Comparison of ENCODE assay signal across 8 cellular contexts in the genomic region with DNA sequence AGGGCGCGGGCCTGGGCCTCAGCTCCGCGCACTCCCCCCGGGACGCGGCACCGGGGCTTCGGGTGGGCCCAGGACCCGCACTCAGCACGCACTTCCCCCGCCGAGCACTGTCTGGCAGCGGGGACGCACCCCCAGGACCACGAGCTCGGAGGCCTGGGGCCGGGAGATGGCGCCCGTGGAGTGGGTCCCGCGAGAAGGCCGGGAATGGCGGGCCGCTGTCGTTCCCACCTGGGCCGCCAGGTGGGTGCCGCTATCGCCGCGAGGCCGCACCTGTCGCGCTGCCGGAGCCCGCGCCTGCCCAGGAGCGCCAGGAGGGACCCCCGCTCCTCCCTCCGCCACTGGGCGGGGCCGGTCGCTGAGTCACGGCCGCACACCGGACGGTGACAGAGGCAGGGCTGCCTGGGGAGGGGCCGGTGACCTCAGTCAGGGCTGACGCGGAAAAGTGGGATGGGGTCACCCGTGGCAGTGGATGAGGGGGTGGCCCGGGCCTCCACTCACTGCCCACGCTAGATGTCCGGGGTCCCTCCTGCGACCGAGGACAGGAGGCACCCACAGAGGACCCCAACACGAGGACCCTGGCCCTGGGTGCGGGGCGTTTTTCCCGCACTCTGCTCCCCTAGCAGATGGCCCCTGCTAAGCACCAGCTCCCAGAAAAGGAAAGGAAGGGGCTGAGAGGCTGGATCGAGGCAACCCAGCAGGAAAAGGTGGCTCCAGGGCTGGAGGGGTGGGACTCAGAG. TPM values are rescaled to one million over a fixed set of nuclear protein-coding genes. Genes with fewer than 3 reads are reported as not detected.
DNase-seq lines count a peak whose midpoint lies in the region; ATAC-seq and TF ChIP-seq lines count a peak whose summit lies in the region.

No MANE protein-coding gene starts in this region.

- H2AK5ac ChIP-seq in H9 (ENCODE audit: insufficient read length, low read length) = no peak overlapping the region

- no peak overlapping the region for H2BK15ac ChIP-seq in H9 (ENCODE audit: low read depth, low read length)

- H3K27me3 ChIP-seq in AG04450 (ENCODE audit: control insufficient read depth, insufficient read depth, low read length) (peaks cover 2% of the 10 kb centered on the region), H9 (ENCODE audit: insufficient read depth, low read length) (no peaks in the 10 kb centered on the region; the same call in 1 of the 2 replicates), WERI-Rb-1 (ENCODE audit: insufficient read depth, low read depth, severe bottlenecking) (no peaks in the 10 kb centered on the region), colonic mucosa (no peaks in the 10 kb centered on the region), lung (ENCODE audit: control insufficient read depth, insufficient read depth) (no peaks in the 10 kb centered on the region)

- no peaks in the 10 kb centered on the region; the same call in 1 of the 2 replicates for H3K36me3 ChIP-seq in WERI-Rb-1
- no peaks in the 10 kb centered on the region for H3K36me3 ChIP-seq in colonic mucosa
- no peaks in the 10 kb centered on the region for H3K36me3 ChIP-seq in lung (ENCODE audit: control insufficient read depth in 2 of 2, insufficient read depth in 2 of 2, low read length in 2 of 2)

- no peaks in the 10 kb centered on the region for H4K20me1 ChIP-seq in H9 (ENCODE audit: control insufficient read depth, insufficient read depth, insufficient read length)

- no peak overlapping the region for H3K56ac ChIP-seq in H9 (ENCODE audit: insufficient read length, low read depth, low read length)

- H3K79me2 ChIP-seq in H9 (ENCODE audit: insufficient read depth, low read length) = peaks cover 7% of the 10 kb centered on the region; the same call in 1 of the 2 replicates

- H3K4ac ChIP-seq in H9 (ENCODE audit: low read depth, low read length) = no peak overlapping the region

- H3K27ac ChIP-seq in AG04450 (ENCODE audit: low read depth, low read length) = no peak overlapping the region
- no peak overlapping the region for H3K27ac ChIP-seq in H9 (ENCODE audit: insufficient read length, low read depth, low read length)
- H3K27ac ChIP-seq in WERI-Rb-1 = peak overlapping the region; percentile 59
- peak overlapping the region; percentile 82 for H3K27ac ChIP-seq in colonic mucosa
- H3K27ac ChIP-seq in lung (ENCODE audit: low read depth in 1 of 2, low read length in 1 of 2) = peak overlapping the region; percentile 41 to 69

- POLR2A ChIA-PET in AG04450 (lab: Yijun Ruan, JAX) = interaction anchor here (0.8 kb wide), 1 partner anchor 124 kb away, joined by 3 read pairs; a partner anchor contains a TSS

- peaks cover 45% of the 10 kb centered on the region for H3K27me3 Mint-ChIP-seq in H9 (ENCODE audit: low read depth)

- no peak overlapping the region for H3K23ac ChIP-seq in H9 (ENCODE audit: insufficient read length, low read depth, low read length)

- H3K18ac ChIP-seq in H9 (ENCODE audit: insufficient read length, low read depth, low read length) = peak overlapping the region; percentile 4

- no CpG with 5 or more reads among the region's 61 CpGs for WGBS in H9 (ENCODE audit: extremely low coverage, insufficient read length, low lambda C conversion rate)
- WGBS in lung, 2 donors = 6% methylated on average over 49 to 61 of the region's 61 CpGs

- no peak overlapping the region for H2BK5ac ChIP-seq in H9 (ENCODE audit: insufficient read length, low read length)

- no peak overlapping the region for H3T11ph ChIP-seq in H9 (ENCODE audit: low read length)

- H3K79me1 ChIP-seq in H9 (ENCODE audit: insufficient read depth, low read depth, low read length, poor library complexity, severe bottlenecking) = peaks cover 2% of the 10 kb centered on the region

- H4K91ac ChIP-seq in H9 (ENCODE audit: insufficient read length, low read depth, low read length) = no peak overlapping the region

- H3K14ac ChIP-seq in H9 (ENCODE audit: insufficient read depth, low read length) = peak overlapping the region; percentile 14

- DNase-seq in AG04450 (ENCODE audit: low read depth, low spot score) = no peak
- peak; percentile 82 for DNase-seq in H9
- no peak for DNase-seq in WERI-Rb-1
- peak; percentile 82 for DNase-seq in colonic mucosa
- peak; percentile 69 for DNase-seq in lung (ENCODE audit: low spot score)
- DNase-seq in stimulated activated naive CD8-positive, alpha-beta T cell treated with anti-CD3 and anti-CD28 coated beads, Interleukin-15, Interleukin-2, amounts not matched to agents 100 U/mL and 50 U/mL, for 24 hours = peak; percentile 78
- DNase-seq in NK-92 treated with Interleukin-12 subunit alpha and Interleukin-12 subunit beta, amount 100 ng/mL, for 24 hours (lab: John Stamatoyannopoulos, UW) = no peak
- no peak for DNase-seq in Ammon's horn (ENCODE audit: low spot score)

- no peak overlapping the region for H2BK20ac ChIP-seq in H9 (ENCODE audit: low read depth, low read length, poor library complexity, severe bottlenecking)

- H3K4me1 Mint-ChIP-seq in H9 = peaks cover 21 to 31% of the 10 kb centered on the region in 2 experiments

- CTCF ChIA-PET in AG04450 (lab: Charles Lee) = interaction anchor here (2.7 kb wide), 1 partner anchor 82 kb away, joined by 19 read pairs; no protein-coding TSS in a partner anchor

- no peaks in the 10 kb centered on the region; the same call in 1 of the 2 replicates for H3K9me3 ChIP-seq in AG04450 (ENCODE audit: control insufficient read depth, insufficient read depth, low read length)
- no peaks in the 10 kb centered on the region for H3K9me3 ChIP-seq in H9 (ENCODE audit: control insufficient read depth, low read depth, low read length)
- H3K9me3 ChIP-seq in WERI-Rb-1 (ENCODE audit: severe bottlenecking) = no peaks in the 10 kb centered on the region
- no peaks in the 10 kb centered on the region for H3K9me3 ChIP-seq in colonic mucosa
- peaks cover 0 to 2% of the 10 kb centered on the region in 2 donors for H3K9me3 ChIP-seq in lung (ENCODE audit: control insufficient read depth in 2 of 2, insufficient read depth in 1 of 2, low read length in 1 of 2)

- H2BK12ac ChIP-seq in H9 (ENCODE audit: insufficient read length, low read depth, low read length) = no peak overlapping the region

- H3K36me3 Mint-ChIP-seq in H9 (ENCODE audit: insufficient read depth in 1 of 3, low read depth in 3 of 3) = peaks cover 0 to 5% (median 0%) of the 10 kb centered on the region in 3 experiments; a peak in 1 of 7 replicates

- H4K5ac ChIP-seq in H9 (ENCODE audit: insufficient read length, low read depth, low read length) = no peak overlapping the region

- peak; percentile 38 for ATAC-seq in lung (ENCODE audit: insufficient read depth, low FRiP score)
- peak; percentile 45 for ATAC-seq in stimulated activated naive CD8-positive, alpha-beta T cell treated with anti-CD3 and anti-CD28 coated beads, Interleukin-15, Interleukin-2, amounts not matched to agents 100 U/mL and 50 U/mL, for 24 hours

- H3K4me3 Mint-ChIP-seq in H9 = peak overlapping the region; percentile 49 to 70

- TF ChIP-seq CTCF in AG04450 (IDR thresholded peaks at IDR 0.05; ENCODE audit: low read depth, low read length) = peak; percentile 12; the same call in 1 of the 2 replicates
- peak; percentile 76 for TF ChIP-seq CTCF in H9 (conservative IDR thresholded peaks at IDR 0.05)
- TF ChIP-seq CTCF in WERI-Rb-1 (IDR thresholded peaks at IDR 0.05; ENCODE audit: low read depth, low read length) = peak; percentile 57
- peak; percentile 59 for TF ChIP-seq CTCF in colonic mucosa (IDR thresholded peaks at IDR 0.05)
- TF ChIP-seq CTCF in lung (IDR thresholded peaks at IDR 0.05; ENCODE audit: control extremely low read depth, extremely low read depth) = peak; percentile 15

- H3K4me3 ChIP-seq in AG04450 (ENCODE audit: low read depth, low read length) (peak overlapping the region; percentile 51), WERI-Rb-1 (ENCODE audit: low read depth, low read length) (peak overlapping the region; percentile 41), colonic mucosa (peak overlapping the region; percentile 62), lung (peak overlapping the region; percentile 29)

- intact Hi-C loops in colonic mucosa (cut with DNase I) = no loop called here

- H2BK120ac ChIP-seq in H9 (ENCODE audit: low read depth, low read length, poor library complexity, severe bottlenecking) = no peak overlapping the region

- H3K4me2 ChIP-seq in H9 (ENCODE audit: insufficient read depth, insufficient read length, low read length) = peak overlapping the region; percentile 35

- H2AFZ ChIP-seq in H9 (ENCODE audit: low read length) = no peak overlapping the region

- no peak overlapping the region for H4K8ac ChIP-seq in H9 (replicated peaks; ENCODE audit: insufficient read length, low read depth, low read length)

- no peak overlapping the region for H3K9ac ChIP-seq in H9 (ENCODE audit: extremely low read depth, insufficient read length, low read length)
- peak overlapping the region; percentile 59 to 79 for H3K9ac ChIP-seq in colonic mucosa (ENCODE audit: low read depth in 2 of 2, low read length in 2 of 2)

- no peak overlapping the region for H3K27ac Mint-ChIP-seq in H9

- H3K23me2 ChIP-seq in H9 (ENCODE audit: insufficient read length, low read depth, low read length, poor library complexity, severe bottlenecking) = peaks cover 17% of the 10 kb centered on the region

- H3K9me3 Mint-ChIP-seq in H9 = no peaks in the 10 kb centered on the region

- H3K4me1 ChIP-seq in H9 (ENCODE audit: insufficient read depth, low read length) (peaks cover 4% of the 10 kb centered on the region; the same call in 1 of the 2 replicates), colonic mucosa (peaks cover 21% of the 10 kb centered on the region), lung (ENCODE audit: control insufficient read depth in 2 of 2, insufficient read depth in 2 of 2, low read length in 2 of 2) (peaks cover 0 to 25% of the 10 kb centered on the region in 2 donors)

RNA-seq across cellular contexts. Expression of a gene that starts 6.9 kb away (rescaled TPM):
- polyA plus RNA-seq in AG04450 (2011; rRNA removed) (2,721 and 3,607 TPM in 2 replicates), lung (1,000 to 10,000 TPM; 1,461 to 4,301 TPM)
- polyA minus RNA-seq in AG04450 (2011; rRNA and poly(A)+ RNA removed) = 3,368 and 4,319 TPM in 2 replicates
- total RNA-seq in H9 (2021) (4,136 and 4,160 TPM in 2 replicates), colonic mucosa (1,000 to 10,000 TPM; 4,489 to 4,790 TPM), lung (1,000 to 10,000 TPM; 3,059 to 3,066 TPM)

RNA-seq across cellular contexts. Expression of a gene that starts 8.7 kb away (rescaled TPM):
- polyA plus RNA-seq in AG04450 (2011; rRNA removed) (0.26 and 0.41 TPM in 2 replicates), lung (1 to 10 TPM in 1 of 2 donors, under 1 TPM in 1; 0.46 to 1.8 TPM)
- 1.0 TPM in 1 of 2 replicates, not detected in the other for polyA minus RNA-seq in AG04450 (2011; rRNA and poly(A)+ RNA removed)
- total RNA-seq in H9 (2021) (1.0 and 1.6 TPM in 2 replicates), colonic mucosa (1 to 10 TPM; 1.0 to 2.2 TPM), lung (1 to 10 TPM; 2.1 to 3.9 TPM)

RNA-seq across cellular contexts. Expression of a gene that starts 32.7 kb away (rescaled TPM):
- polyA plus RNA-seq in AG04450 (2011; rRNA removed) = 5.3 and 8.3 TPM in 2 replicates
- 6.0 and 6.7 TPM in 2 replicates for polyA minus RNA-seq in AG04450 (2011; rRNA and poly(A)+ RNA removed)
- total RNA-seq in H9 (2021) = 54.0 and 54.8 TPM in 2 replicates
- total RNA-seq in colonic mucosa = 10 to 100 TPM; 16.5 to 34.3 TPM
- total RNA-seq in lung = 10 to 100 TPM; 20.8 to 34.4 TPM
- 10 to 100 TPM; 21.4 to 29.3 TPM for polyA plus RNA-seq in lung

Comparison
In these comparisons a context has a peak if more than half of its experiments do, and no peak if none do; other contexts are left out.
1. DNase-seq: peak in H9 (single experiment), colonic mucosa (single experiment), lung (single experiment) and stimulated activated naive CD8-positive, alpha-beta T cell treated with anti-CD3 and anti-CD28 coated beads, Interleukin-15, Interleukin-2, amounts not matched to agents 100 U/mL and 50 U/mL, for 24 hours (single experiment); none in AG04450 (single experiment), WERI-Rb-1 (single experiment), NK-92 treated with Interleukin-12 subunit alpha and Interleukin-12 subunit beta, amount 100 ng/mL, for 24 hours (single experiment) and Ammon's horn (single experiment).
2. H3K27ac ChIP-seq: peak in WERI-Rb-1 (single experiment), colonic mucosa (single experiment) and lung (2 of 2); none in AG04450 (single experiment) and H9 (single experiment).
3. CTCF ChIP-seq: peak in every context shown above with its lines; median percentile 76 in H9; 59 in colonic mucosa; 57 in WERI-Rb-1; 15 in lung; 12 in AG04450.
4. Peak in every context shown above with its lines, with median percentiles within 50 percentile points of each other: H3K4me3 ChIP-seq.